In the genomic region with DNA sequence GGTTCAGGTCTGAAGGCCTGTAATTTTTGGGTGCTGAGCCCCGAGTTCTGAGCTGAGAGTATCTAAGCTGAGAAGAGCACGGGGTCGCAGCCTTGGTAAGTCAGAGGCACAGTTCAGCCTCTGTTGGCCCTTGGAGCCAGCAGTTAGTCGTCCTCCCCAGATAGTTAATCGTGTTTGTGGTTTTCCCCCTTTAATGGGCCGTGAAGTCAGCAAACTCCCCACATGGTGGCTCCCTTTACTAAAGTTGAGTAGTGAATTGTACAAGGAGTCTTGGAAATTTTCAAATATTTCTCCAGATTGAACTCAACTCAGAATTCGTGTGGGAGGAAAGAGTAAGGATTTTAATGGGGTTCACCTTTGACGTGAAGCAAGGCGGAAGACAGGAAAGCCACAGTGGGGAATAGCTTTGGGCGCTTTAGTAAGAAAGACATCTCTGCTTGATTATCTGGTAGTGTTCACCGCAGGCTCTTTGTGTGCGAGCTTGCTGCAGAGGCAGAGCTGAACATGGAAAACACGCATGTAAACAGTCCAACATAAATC, we compare ENCODE assay signal across 9 cellular contexts. TPM values are rescaled to one million over a fixed set of nuclear protein-coding genes. Genes with fewer than 3 reads are reported as not detected.
DNase-seq lines count a peak whose midpoint lies in the region; ATAC-seq lines count a peak whose summit lies in the region.
"Had no signal": no experiment of that assay in that cellular context is flagged by ENCODE, and none has a peak within 500 bp of the region (broad histone marks: within the 10 kb centered on the region; RNA-seq: fewer than 3 reads in every experiment).

No MANE protein-coding gene starts in this region.

- intact Hi-C loops in sciatic nerve (cut with DNase I), result no loop called here

- peak; percentile 57 for DNase-seq in DMS 273 (lab: John Stamatoyannopoulos, UW; ENCODE audit: unreplicated experiment)
- no peak for DNase-seq in DMS 273 treated with DMSO at 0.1 percent for 48 hours (lab: John Stamatoyannopoulos, UW)
- peak; percentile 26 for DNase-seq in NCI-H2171 (lab: John Stamatoyannopoulos, UW)
- DNase-seq in astrocyte of the hippocampus (ENCODE audit: low read depth, low spot score), result peak; percentile 46
- DNase-seq in renal cortical epithelial cell (ENCODE audit: low read depth), result peak; percentile 28
- DNase-seq in activated naive CD4-positive, alpha-beta T cell treated with anti-CD3 and anti-CD28 coated beads, Interleukin-2, amount 50 U/mL, for 16 hours, result no peak
- DNase-seq in sciatic nerve (ENCODE audit: low spot score), result no peak

- ATAC-seq in HG02885 (IDR thresholded peaks at IDR 0.05; ENCODE audit: poor library complexity, unreplicated experiment) (no peak), sciatic nerve (no peak)
- ATAC-seq: SK-N-SH treated with all-trans-retinoic acid at 6 μM for 48 hours had no signal

RNA-seq across cellular contexts. Expression of a gene that starts 2.4 kb away (rescaled TPM):
- total RNA-seq in renal cortical epithelial cell (not detected in 2 replicates), sciatic nerve (0.27 TPM)

Comparison
In these comparisons a context has a peak if more than half of its experiments do, and no peak if none do; other contexts are left out.
1. DNase-seq: peak in DMS 273 (single experiment), NCI-H2171 (single experiment), astrocyte of the hippocampus (single experiment) and renal cortical epithelial cell (single experiment); none in DMS 273 treated with DMSO at 0.1 percent for 48 hours (single experiment), activated naive CD4-positive, alpha-beta T cell treated with anti-CD3 and anti-CD28 coated beads, Interleukin-2, amount 50 U/mL, for 16 hours (single experiment) and sciatic nerve (single experiment).